18 cellular contexts compared by ENCODE assay signal in the genomic region with DNA sequence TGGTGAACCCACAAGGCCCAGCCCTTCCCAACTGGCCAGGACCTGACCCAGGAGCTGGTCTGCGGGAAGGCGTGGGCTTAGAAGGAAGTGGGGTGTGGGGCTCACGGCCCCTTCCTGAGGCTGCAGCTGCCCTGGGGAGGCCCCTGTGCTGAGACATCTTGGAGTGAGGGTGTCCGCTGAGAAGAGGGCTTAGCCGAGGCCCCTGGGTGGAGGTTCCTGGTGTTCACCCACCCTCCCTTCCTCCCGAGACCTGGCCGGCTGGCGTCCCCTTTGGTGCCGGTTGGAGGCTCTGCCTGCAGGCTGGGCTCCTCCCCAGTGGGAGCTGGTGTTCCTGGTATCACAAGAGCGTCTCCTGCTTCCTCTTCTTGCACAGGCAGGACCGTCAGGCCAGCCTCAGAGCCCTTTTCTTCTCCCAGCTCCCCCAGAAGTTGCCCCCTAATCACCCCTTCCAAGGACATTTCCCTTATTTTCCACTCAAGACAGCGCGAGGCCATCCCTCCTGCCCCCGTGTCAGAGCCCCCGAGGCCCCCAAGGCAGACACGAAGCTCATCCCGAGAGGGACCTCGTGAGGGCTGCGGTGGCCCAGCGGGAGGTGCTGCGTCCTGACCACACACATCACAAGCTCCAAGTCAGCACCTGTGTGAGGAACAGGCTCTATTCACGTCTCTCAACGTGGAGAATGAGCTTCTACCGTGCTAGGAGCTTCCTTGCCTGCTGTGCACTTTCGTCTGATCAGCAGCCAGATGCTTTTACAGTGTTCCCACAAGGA. TPM values are rescaled to one million over a fixed set of nuclear protein-coding genes. Genes with fewer than 3 reads are reported as not detected.
DNase-seq lines count a peak whose midpoint lies in the region; ATAC-seq and TF ChIP-seq lines count a peak whose summit lies in the region.
"Had no signal": no experiment of that assay in that cellular context is flagged by ENCODE, and none has a peak within 500 bp of the region (broad histone marks: within the 10 kb centered on the region; RNA-seq: fewer than 3 reads in every experiment).

No MANE protein-coding gene starts in this region.

- TF ChIP-seq CTCF in heart right ventricle (IDR thresholded peaks at IDR 0.05), result no peak
- no peak for TF ChIP-seq CTCF in osteoblast (IDR thresholded peaks at IDR 0.05; ENCODE audit: extremely low read depth, low read depth, low read length)
- no peak for TF ChIP-seq CTCF in WERI-Rb-1 (IDR thresholded peaks at IDR 0.05; ENCODE audit: low read depth, low read length)

- no peaks in the 10 kb centered on the region for H4K20me1 ChIP-seq in osteoblast (ENCODE audit: insufficient read depth, low read length)

- H3K4me1 ChIP-seq in heart right ventricle, result peaks cover 0 to 25% (median 8%) of the 10 kb centered on the region in 9 donors
- peaks cover 4% of the 10 kb centered on the region for H3K4me1 ChIP-seq in osteoblast (ENCODE audit: insufficient read depth, low read length)
- H3K4me1 ChIP-seq: breast epithelium had no signal

- H3K27me3 ChIP-seq in heart right ventricle, result peaks cover 0 to 8% (median 4%) of the 10 kb centered on the region in 7 donors
- H3K27me3 ChIP-seq in osteoblast (ENCODE audit: insufficient read depth, low read length), result peaks cover 21% of the 10 kb centered on the region
- H3K27me3 ChIP-seq in WERI-Rb-1 (ENCODE audit: insufficient read depth, low read depth, severe bottlenecking), result no peaks in the 10 kb centered on the region
- H3K27me3 ChIP-seq: breast epithelium had no signal

- intact Hi-C loops in heart right ventricle (cut with DNase I), result no loop called here

- ATAC-seq in heart right ventricle (peak in 5 of 8 donors; percentile 26 to 39 (median 34)), HG03439 (IDR thresholded peaks at IDR 0.05; ENCODE audit: unreplicated experiment) (no peak), HG03442 (IDR thresholded peaks at IDR 0.05; ENCODE audit: unreplicated experiment) (no peak)

- no peak overlapping the region for H3K4me2 ChIP-seq in osteoblast (ENCODE audit: insufficient read depth, low read length)

- H3K79me2 ChIP-seq in osteoblast (ENCODE audit: insufficient read depth, low read length), result no peaks in the 10 kb centered on the region

- H2AFZ ChIP-seq in osteoblast (ENCODE audit: low read length), result no peak overlapping the region

- H3K9me3 ChIP-seq in heart right ventricle (no peaks in the 10 kb centered on the region), osteoblast (ENCODE audit: low read depth, low read length) (no peaks in the 10 kb centered on the region), WERI-Rb-1 (ENCODE audit: severe bottlenecking) (no peaks in the 10 kb centered on the region)
- H3K9me3 ChIP-seq: breast epithelium had no signal

- DNase-seq in CMK (ENCODE audit: low read depth), result peak; percentile 59
- DNase-seq in NOMO-1 treated with dmso at 0.1 percent for 144 hours (lab: John Stamatoyannopoulos, UW; ENCODE audit: unreplicated experiment), result peak; percentile 30
- DNase-seq in heart right ventricle, result no peak
- DNase-seq in osteoblast (ENCODE audit: insufficient read length, low spot score, missing footprints), result peak; percentile 71
- DNase-seq in WERI-Rb-1, result no peak
- DNase-seq in NCI-H748 (lab: John Stamatoyannopoulos, UW; ENCODE audit: unreplicated experiment), result no peak
- DNase-seq: Calu3; islet precursor cell; midbrain; NCI-H1092 treated with DMSO at 0.1 percent for 48 hours; NCI-H2107; NCI-H774; stimulated activated CD4-positive, alpha-beta T cell treated with anti-CD3 and anti-CD28 coated beads, Interleukin-4, amount 100 ng/mL, for 1 hour; T-helper 1 cell had no signal

- 67 to 72% methylated on average over 25 of the region's 25 CpGs for WGBS in heart right ventricle, 2 donors

- H3K36me3 ChIP-seq in heart right ventricle (no peaks in the 10 kb centered on the region), osteoblast (ENCODE audit: insufficient read depth, low read length) (no peaks in the 10 kb centered on the region), WERI-Rb-1 (no peaks in the 10 kb centered on the region)
- H3K36me3 ChIP-seq: breast epithelium had no signal

- H3K4me3 ChIP-seq in heart right ventricle (peak overlapping the region in 1 of 10 donors; percentile 18), osteoblast (ENCODE audit: insufficient read depth, low read length) (no peak overlapping the region), WERI-Rb-1 (ENCODE audit: low read depth, low read length) (no peak overlapping the region)
- H3K4me3 ChIP-seq: breast epithelium had no signal

- peak overlapping the region in 1 of 10 donors; percentile 58 for H3K27ac ChIP-seq in heart right ventricle
- H3K27ac ChIP-seq in osteoblast (ENCODE audit: low read depth, low read length), result no peak overlapping the region
- H3K27ac ChIP-seq in WERI-Rb-1, result no peak overlapping the region
- H3K27ac ChIP-seq: breast epithelium had no signal

RNA-seq across cellular contexts. Expression of a gene that starts 25.1 kb away (rescaled TPM):
- 10 to 100 TPM; 12.4 to 59.8 (median 19.2) TPM for total RNA-seq in heart right ventricle
- polyA plus RNA-seq in heart right ventricle, result 10 to 100 TPM; 12.7 to 24.0 TPM
- total RNA-seq in osteoblast, result 38.6 and 46.0 TPM in 2 replicates
- polyA plus RNA-seq: IgD-negative memory B cell had no signal

Comparison
In these comparisons a context has a peak if more than half of its experiments do, and no peak if none do; other contexts are left out.
1. DNase-seq: peak in CMK (single experiment), NOMO-1 treated with dmso at 0.1 percent for 144 hours (single experiment) and osteoblast (single experiment); none in heart right ventricle (0 of 2), WERI-Rb-1 (single experiment) and NCI-H748 (single experiment).
2. ATAC-seq: peak in heart right ventricle (5 of 8); none in HG03439 (single experiment) and HG03442 (single experiment).